Comparison of ENCODE assay signal across 8 cellular contexts in genomic region chr3:33717866-33718594, GRCh38. TPM values are rescaled to one million over a fixed set of nuclear protein-coding genes. Genes with fewer than 3 reads are reported as not detected.
DNase-seq lines count a peak whose midpoint lies in the region; ATAC-seq and TF ChIP-seq lines count a peak whose summit lies in the region.

TSS of gene CLASP2 (minus strand) at chr3:33718254. CDS start at chr3:33718002, 252 bp downstream.

- no peaks in the 10 kb centered on the region for H3K27me3 Mint-ChIP-seq in chondrocyte (ENCODE audit: low read depth)

- TF ChIP-seq CTCF in AG10803 (conservative IDR thresholded peaks at IDR 0.05; ENCODE audit: low read length) = no peak; the same call in 1 of the 2 replicates
- TF ChIP-seq CTCF in chondrocyte (IDR thresholded peaks at IDR 0.05) = peak; percentile 47

- peaks cover 21% of the 10 kb centered on the region for H3K4me1 Mint-ChIP-seq in chondrocyte (ENCODE audit: low read depth)

- no peaks in the 10 kb centered on the region for H3K36me3 Mint-ChIP-seq in chondrocyte (ENCODE audit: low read depth)

- H3K4me3 Mint-ChIP-seq in chondrocyte (ENCODE audit: unreplicated experiment) = no peak within 1 kb of the TSS

- peak within 1 kb of the TSS; percentile 86 for H3K4me3 ChIP-seq in AG10803 (ENCODE audit: low read length)

- peak; percentile 77 for DNase-seq in AG10803 (ENCODE audit: low read depth)
- peak; percentile 59 for DNase-seq in NCI-H510A (lab: John Stamatoyannopoulos, UW)
- peak; percentile 75 for DNase-seq in activated CD4-positive, alpha-beta T cell treated with anti-CD3 and anti-CD28 coated beads for 1 hour
- DNase-seq in chondrocyte (ENCODE audit: low spot score) = peak; percentile 93
- peak; percentile 88 for DNase-seq in kidney tubule cell (ENCODE audit: low spot score)
- DNase-seq in stimulated activated CD4-positive, alpha-beta T cell treated with anti-CD3 and anti-CD28 coated beads, Interleukin-1b, Interleukin-23, amount 100 ng/mL, for 1 hour (ENCODE audit: low read depth in 2 of 2) = peak; percentile 55 to 64

- peak; percentile 97 for ATAC-seq in GM19035 (IDR thresholded peaks at IDR 0.05; ENCODE audit: unreplicated experiment)
- peak; percentile 94 for ATAC-seq in HG03342 (IDR thresholded peaks at IDR 0.05; ENCODE audit: unreplicated experiment)

- peak within 1 kb of the TSS; percentile 90 for H3K27ac Mint-ChIP-seq in chondrocyte (ENCODE audit: unreplicated experiment)

- no peaks in the 10 kb centered on the region for H3K9me3 Mint-ChIP-seq in chondrocyte (ENCODE audit: low read depth)

RNA-seq across cellular contexts. Expression of gene CLASP2, which starts in this region (rescaled TPM):
- 52.1 to 58.3 TPM (median 52.8 TPM) in 3 replicates for total RNA-seq in chondrocyte

Comparison
In these comparisons a context has a peak if more than half of its experiments do, and no peak if none do; other contexts are left out.
1. Peak in every context shown above with its lines: DNase-seq, ATAC-seq and H3K4me3 ChIP-seq.